36 cellular contexts compared by ENCODE assay signal in genomic region chr16:74279266-74279665, GRCh38.
"Had no signal": no experiment of that assay in that cellular context is flagged by ENCODE, and none has a peak within 500 bp of the region (broad histone marks: within the 10 kb centered on the region; RNA-seq: fewer than 3 reads in every experiment).

No MANE protein-coding gene starts in this region.

- ATAC-seq: activated CD4-positive, CD25-positive, alpha-beta regulatory T cell treated with anti-CD3 and anti-CD28 coated beads, Interleukin-2, amount 50 U/mL, for 24 hours; activated CD8-positive, alpha-beta T cell treated with anti-CD3 and anti-CD28 coated beads for 36 hours; activated naive CD8-positive, alpha-beta T cell treated with anti-CD3 and anti-CD28 coated beads, Interleukin-2, amount 50 U/mL, for 24 hours; body of pancreas; T-helper 17 cell had no signal

- H3K4me3 Mint-ChIP-seq: activated B cell treated with CpG ODN at 0.5 μM for 24 hours; activated CD8-positive, alpha-beta T cell treated with anti-CD3 and anti-CD28 coated beads for 36 hours; activated naive CD4-positive, alpha-beta T cell treated with anti-CD3 and anti-CD28 coated beads for 36 hours; activated naive CD4-positive, alpha-beta T cell treated with anti-CD3 and anti-CD28 coated beads, Interleukin-2, amount 50 U/mL, for 24 hours; activated naive CD8-positive, alpha-beta T cell treated with anti-CD3 and anti-CD28 coated beads for 36 hours; activated naive CD8-positive, alpha-beta T cell treated with anti-CD3 and anti-CD28 coated beads, Interleukin-2, amount 50 U/mL, for 24 hours; activated T-helper 1 cell treated with anti-CD3 and anti-CD28 coated beads, Interleukin-12 subunit alpha, Interleukin-12 subunit beta, Interleukin-2, Interleukin-4 antibody, amounts not matched to agents 30 ng/mL and 10 ng/mL and 1 ng/mL, durations not matched to agents 14 hours and 24 hours and 36 hours; dendritic cell treated with granulocyte-macrophage colony-stimulating factor and Interleukin-4, amounts not matched to agents 40 ng/mL and 50 ng/mL, for 4 days; endodermal cell; T-helper 17 cell; T-helper 2 cell treated with Interferon-gamma antibody and Interleukin-4, amounts not matched to agents 5 μg/mL and 100 μg/mL, for 36 hours had no signal

- H3K36me3 ChIP-seq: adrenal gland, breast epithelium, cardiac muscle cell, esophagus squamous epithelium, WERI-Rb-1 had no signal

- H3K36me3 Mint-ChIP-seq: activated naive CD4-positive, alpha-beta T cell treated with anti-CD3 and anti-CD28 coated beads, Interleukin-2, amount 50 U/mL, for 24 hours had no signal

- H3K9me3 Mint-ChIP-seq: dendritic cell treated with granulocyte-macrophage colony-stimulating factor and Interleukin-4, amounts not matched to agents 40 ng/mL and 50 ng/mL, for 4 days had no signal

- H3K27ac Mint-ChIP-seq: activated B cell treated with CpG ODN at 0.5 μM for 24 hours; activated CD8-positive, alpha-beta T cell treated with anti-CD3 and anti-CD28 coated beads for 36 hours; activated naive CD4-positive, alpha-beta T cell treated with anti-CD3 and anti-CD28 coated beads for 36 hours; activated naive CD4-positive, alpha-beta T cell treated with anti-CD3 and anti-CD28 coated beads, Interleukin-2, amount 50 U/mL, for 24 hours; activated naive CD8-positive, alpha-beta T cell treated with anti-CD3 and anti-CD28 coated beads for 36 hours; activated naive CD8-positive, alpha-beta T cell treated with anti-CD3 and anti-CD28 coated beads, Interleukin-2, amount 50 U/mL, for 24 hours; activated T-helper 1 cell treated with anti-CD3 and anti-CD28 coated beads, Interleukin-12 subunit alpha, Interleukin-12 subunit beta, Interleukin-2, Interleukin-4 antibody, amounts not matched to agents 30 ng/mL and 10 ng/mL and 1 ng/mL, durations not matched to agents 14 hours and 24 hours and 36 hours; activated T-helper 2 cell treated with anti-CD3 and anti-CD28 coated beads, Interferon-gamma antibody, Interleukin-2, Interleukin-4, amounts not matched to agents 10 μg/mL and 5 μg/mL and 100 μg/mL, durations not matched to agents 14 hours and 24 hours and 36 hours; dendritic cell treated with granulocyte-macrophage colony-stimulating factor and Interleukin-4, amounts not matched to agents 40 ng/mL and 50 ng/mL, for 4 days; endodermal cell; T-helper 17 cell; T-helper 2 cell treated with Interferon-gamma antibody and Interleukin-4, amounts not matched to agents 5 μg/mL and 100 μg/mL, for 36 hours had no signal

- H3K4me3 ChIP-seq: adrenal gland, body of pancreas, breast epithelium, cardiac muscle cell, coronary artery, dorsolateral prefrontal cortex, esophagus squamous epithelium had no signal

- DNase-seq: activated B cell treated with CpG ODN at 0.5 μM for 24 hours; activated CD4-positive, alpha-beta T cell treated with anti-CD3 and anti-CD28 coated beads for 48 hours; activated CD4-positive, alpha-beta T cell treated with anti-CD3 and anti-CD28 coated beads, Interleukin-2, amount 50 U/mL, for 1 hour; activated CD4-positive, alpha-beta T cell treated with anti-CD3 and anti-CD28 coated beads, Interleukin-2, amount 50 U/mL, for 48 hours; activated CD8-positive, alpha-beta memory T cell treated with anti-CD3 and anti-CD28 coated beads for 24 hours; activated CD8-positive, alpha-beta T cell treated with anti-CD3 and anti-CD28 coated beads for 36 hours; activated effector memory CD4-positive, alpha-beta T cell treated with anti-CD3 and anti-CD28 coated beads, Interleukin-2, amount 50 U/mL, for 16 hours; activated naive CD4-positive, alpha-beta T cell treated with anti-CD3 and anti-CD28 coated beads for 36 hours; activated naive CD8-positive, alpha-beta T cell treated with anti-CD3 and anti-CD28 coated beads for 36 hours; activated naive CD8-positive, alpha-beta T cell treated with anti-CD3 and anti-CD28 coated beads, Interleukin-2, amount 50 U/mL, for 24 hours; activated T-cell treated with anti-CD3 and anti-CD28 coated beads, Interleukin-2, amount 50 U/mL, for 1 hour; activated T-cell treated with anti-CD3 and anti-CD28 coated beads, Interleukin-2, amount 50 U/mL, for 48 hours; adrenal gland; amygdala; aorta; central memory CD4-positive, alpha-beta T cell; dorsolateral prefrontal cortex; effector memory CD4-positive, alpha-beta T cell; endodermal cell; esophagus squamous epithelium; foreskin melanocyte; head of caudate nucleus; T-helper 1 cell; T-helper 17 cell; T1000; WERI-Rb-1 had no signal

- H3K27me3 Mint-ChIP-seq: activated B cell treated with CpG ODN at 0.5 μM for 24 hours had no signal

- H3K27ac ChIP-seq: adrenal gland, body of pancreas, breast epithelium, cardiac muscle cell, coronary artery, dorsolateral prefrontal cortex, esophagus squamous epithelium, WERI-Rb-1 had no signal

- H3K27me3 ChIP-seq: adrenal gland, body of pancreas, breast epithelium, dorsolateral prefrontal cortex, esophagus squamous epithelium had no signal

- H3K4me1 ChIP-seq: breast epithelium, esophagus squamous epithelium had no signal

- H3K4me1 Mint-ChIP-seq: activated B cell treated with CpG ODN at 0.5 μM for 24 hours; activated naive CD4-positive, alpha-beta T cell treated with anti-CD3 and anti-CD28 coated beads, Interleukin-2, amount 50 U/mL, for 24 hours; activated naive CD8-positive, alpha-beta T cell treated with anti-CD3 and anti-CD28 coated beads for 36 hours; activated naive CD8-positive, alpha-beta T cell treated with anti-CD3 and anti-CD28 coated beads, Interleukin-2, amount 50 U/mL, for 24 hours had no signal

- H3K9me3 ChIP-seq: adrenal gland, body of pancreas, breast epithelium, esophagus squamous epithelium had no signal
